ENCODE assay signal across 14 cellular contexts in the genomic region with DNA sequence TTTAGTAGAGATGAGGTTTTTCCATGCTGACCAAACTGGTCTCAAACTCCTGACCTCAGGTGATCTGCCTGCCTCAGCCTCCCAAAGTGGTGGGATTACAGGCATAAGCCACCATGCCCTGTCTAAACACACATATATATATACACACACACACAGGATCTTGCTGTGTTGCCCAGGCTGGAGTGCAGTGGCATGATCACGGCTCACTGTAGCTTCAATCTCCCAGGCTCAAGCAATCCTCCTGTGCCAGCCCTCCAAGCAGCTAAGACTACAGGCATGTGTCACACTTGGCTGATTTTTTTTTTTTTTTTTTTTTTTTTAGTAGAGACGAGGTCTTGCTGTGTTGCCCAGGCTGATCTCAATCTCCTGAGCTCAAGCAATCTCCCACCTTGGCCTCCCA. TPM values are rescaled to one million over a fixed set of nuclear protein-coding genes. Genes with fewer than 3 reads are reported as not detected.
DNase-seq lines count a peak whose midpoint lies in the region; ATAC-seq, FAIRE-seq and TF ChIP-seq lines count a peak whose summit lies in the region.
"Not testable (repeated sequence)": the region's sequence is repeated elsewhere in the genome, so short reads cannot be mapped to it uniquely, and the experiment has no call there.
"Had no signal": no experiment of that assay in that cellular context is flagged by ENCODE, and none has a peak within 500 bp of the region (broad histone marks: within the 10 kb centered on the region; RNA-seq: fewer than 3 reads in every experiment).

No MANE protein-coding gene starts in this region.

- FAIRE-seq in H1 (lab: Jason Lieb, UNC); HepG2 (lab: Jason Lieb, UNC): not testable (repeated sequence)

- 0 out of 2 replicates have a peak overlapping the region, but pooled peaks have one; percentile 81 for H2BK20ac ChIP-seq in H1 (ENCODE audit: low read length)

- H2BK5ac ChIP-seq in H1 (ENCODE audit: low read depth, low read length) = not testable (repeated sequence)

- not testable (repeated sequence) for H3K4me2 ChIP-seq in H1 (ENCODE audit: insufficient read depth in 1 of 2, low read depth in 2 of 2, low read length in 2 of 2); HepG2 (ENCODE audit: low read depth, low read length)

- not testable (repeated sequence) for H3K36me3 ChIP-seq in H1 (ENCODE audit: control insufficient read depth in 2 of 4, insufficient read depth in 4 of 4, low read length in 3 of 4); heart right ventricle; right atrium auricular region; HepG2 (replicated peaks in 1 of 2; ENCODE audit: control insufficient read depth in 1 of 2, insufficient read depth in 2 of 2, low read length in 2 of 2); gastrocnemius medialis

- not testable (repeated sequence) for TF ChIP-seq EP300 in H1 (IDR thresholded peaks at IDR 0.05; ENCODE audit: borderline replicate concordance in 1 of 2, low read depth in 2 of 2, low read length in 2 of 2); HepG2 (IDR thresholded peaks at IDR 0.05; ENCODE audit: low read depth in 2 of 2, low read length in 2 of 2); HepG2 (CRISPR knock-in tag; IDR thresholded peaks at IDR 0.05; ENCODE audit: borderline replicate concordance)

- H3K4ac ChIP-seq in H1 (replicated peaks; ENCODE audit: insufficient read length, low read depth, low read length) = not testable (repeated sequence)

- H2BK15ac ChIP-seq in H1 (ENCODE audit: low read length) = peak overlapping the region; percentile 62; the same call in 1 of the 2 replicates

- H2BK120ac ChIP-seq in H1 (replicated peaks; ENCODE audit: low read depth, low read length) = not testable (repeated sequence)

- H4K5ac ChIP-seq in H1 (ENCODE audit: insufficient read length, low read depth, low read length) = not testable (repeated sequence)

- not testable (repeated sequence) for H4K91ac ChIP-seq in H1 (replicated peaks; ENCODE audit: insufficient read length, low read length)

- H3K9ac ChIP-seq in H1 (replicated peaks in 1 of 4; ENCODE audit: extremely low read depth in 1 of 4, low read depth in 3 of 4, low read length in 3 of 4); HepG2 (ENCODE audit: insufficient read depth, low read depth, low read length): not testable (repeated sequence)

- not testable (repeated sequence) for ATAC-seq in heart right ventricle, HepG2, gastrocnemius medialis

- intact Hi-C loops in heart right ventricle (cut with DNase I) = loop anchor here in 2 of 10 donors (5.0 to 10.0 kb wide), 2 partner anchors 45 to 47 kb away; no protein-coding TSS in a partner anchor
- intact Hi-C loops in HepG2 (cut with micrococcal nuclease; ENCODE audit: unreplicated experiment) = not testable (repeated sequence)
- intact Hi-C loops in gastrocnemius medialis (cut with DNase I; ENCODE audit: low total_unique reads) = loop anchor here (10.0 kb wide), 1 partner anchor 1195 kb away; the partner anchor contains the start of genes HSPBAP1 and SLC49A4

- not testable (repeated sequence) for H4K20me1 ChIP-seq in H1 (replicated peaks in 1 of 2; ENCODE audit: control insufficient read depth in 1 of 2, insufficient read depth in 2 of 2, low read length in 2 of 2); HepG2 (ENCODE audit: insufficient read depth, low read length)

- not testable (repeated sequence) for H3K18ac ChIP-seq in H1 (ENCODE audit: extremely low read depth, low read length)

- H3K79me1 ChIP-seq in H1 (ENCODE audit: low read depth, low read length) = not testable (repeated sequence)

- not testable (repeated sequence) for H3K79me2 ChIP-seq in H1 (ENCODE audit: control insufficient read depth in 1 of 2, insufficient read depth in 2 of 2, low read length in 2 of 2); HepG2 (ENCODE audit: insufficient read depth, low read length)

- not testable (repeated sequence) for H3K23ac ChIP-seq in H1 (ENCODE audit: insufficient read length)

- CTCF ChIA-PET in H1 (lab: Charles Lee; ENCODE audit: partially characterized antibody) = interaction anchor here (0.7 kb wide), 1 partner anchor 857 kb away, joined by 3 read pairs; no protein-coding TSS in a partner anchor
- CTCF ChIA-PET in HepG2 (lab: Yijun Ruan, JAX; ENCODE audit: low intra/inter-chr PET ratio, low total read pairs) = not testable (repeated sequence)

- H2AK5ac ChIP-seq in H1 (ENCODE audit: low read depth, low read length) = not testable (repeated sequence)

- H3K4me1 ChIP-seq in H1 (replicated peaks in 1 of 4; ENCODE audit: control insufficient read depth in 3 of 4, insufficient read depth in 4 of 4, low read length in 3 of 4); HepG2 (ENCODE audit: insufficient read depth, low read length): not testable (repeated sequence)
- H3K4me1 ChIP-seq in heart right ventricle (peaks cover 4 to 84% (median 35%) of the 10 kb centered on the region in 9 donors), right atrium auricular region (peaks cover 0 to 45% of the 10 kb centered on the region in 2 donors), gastrocnemius medialis (peaks cover 53 to 65% of the 10 kb centered on the region in 2 donors)

- peak overlapping the region; percentile 39; the same call in 1 of the 2 replicates for H2BK12ac ChIP-seq in H1 (ENCODE audit: low read depth, low read length)

- not testable (repeated sequence) for H2AFZ ChIP-seq in H1 (ENCODE audit: low read length); HepG2 (ENCODE audit: low read length)

- DNase-seq in H1 (ENCODE audit: low read depth in 1 of 2, low spot score in 2 of 2); heart right ventricle; right atrium auricular region (ENCODE audit: low spot score); HepG2 (ENCODE audit: low spot score): not testable (repeated sequence)
- peak in 1 of 2 donors; percentile 28 for DNase-seq in gastrocnemius medialis

- H3K27ac ChIP-seq in H1 (ENCODE audit: low read depth, low read length); HepG2 (ENCODE audit: extremely low read length, insufficient read depth, low read length): not testable (repeated sequence)
- H3K27ac ChIP-seq in heart right ventricle = peak overlapping the region in 7 of 10 donors; percentile 77 to 89 (median 87)
- peak overlapping the region; percentile 79 to 91 for H3K27ac ChIP-seq in right atrium auricular region
- peak overlapping the region; percentile 72 to 94 (median 79) for H3K27ac ChIP-seq in gastrocnemius medialis

- POLR2A ChIA-PET in H1 (lab: Charles Lee; ENCODE audit: partially characterized antibody); HepG2 (lab: Yijun Ruan, JAX): not testable (repeated sequence)

- not testable (repeated sequence) for H3K9me3 ChIP-seq in H1 (ENCODE audit: insufficient read depth in 2 of 2, low read depth in 1 of 2, low read length in 1 of 2); heart right ventricle; right atrium auricular region; HepG2 (ENCODE audit: low read length); gastrocnemius medialis

- not testable (repeated sequence) for H3K4me3 ChIP-seq in H1 (ENCODE audit: extremely low read depth in 1 of 4, insufficient read depth in 2 of 4, low read depth in 3 of 4, low read length in 4 of 4); heart right ventricle; right atrium auricular region; HepG2 (replicated peaks in 1 of 3; ENCODE audit: insufficient read depth in 1 of 3, low read depth in 2 of 3, low read length in 3 of 3); gastrocnemius medialis

- not testable (repeated sequence) for H3K14ac ChIP-seq in H1 (ENCODE audit: insufficient read length)

- WGBS in H1 (ENCODE audit: extremely low coverage in 1 of 2, insufficient coverage in 1 of 2, insufficient read length in 1 of 2, insufficient replicate concordance in 2 of 2, low coverage in 1 of 2, low lambda C conversion rate in 2 of 2, missing lambda C conversion rate in 1 of 2), 2 experiments = 90% methylated on average over 2 of the region's 2 CpGs; no CpG with 5 or more reads in 1 of the 2 experiments
- WGBS in heart right ventricle, 2 donors = 45 to 55% methylated on average over 2 of the region's 2 CpGs
- 34% methylated on average over 2 of the region's 2 CpGs for WGBS in HepG2 (ENCODE audit: low lambda C conversion rate)

- in situ Hi-C loops in HepG2 (cut with HindIII; ENCODE audit: extremely low pct_ligation_motif_present, low pct_unique_long_range_greater_than_20kb); gastrocnemius medialis (cut with MboI; ENCODE audit: low sequenced_read_pairs in 4 of 4): not testable (repeated sequence)

- H3K27me3 ChIP-seq in H1 (replicated peaks in 1 of 4; ENCODE audit: control insufficient read depth in 3 of 4, extremely low read depth in 1 of 4, insufficient read depth in 3 of 4, low read length in 3 of 4); heart right ventricle; right atrium auricular region; HepG2 (ENCODE audit: control insufficient read depth in 1 of 2, insufficient read depth in 2 of 2, low read length in 2 of 2); gastrocnemius medialis: not testable (repeated sequence)

- H3K23me2 ChIP-seq in H1 (ENCODE audit: low read depth, low read length) = not testable (repeated sequence)

- H3K56ac ChIP-seq in H1 (replicated peaks; ENCODE audit: insufficient read length, low read depth, low read length) = not testable (repeated sequence)

- TF ChIP-seq POLR2A in H1 (IDR thresholded peaks at IDR 0.05; ENCODE audit: control extremely low read depth in 1 of 2, low read depth in 2 of 2, low read length in 2 of 2); HepG2 (IDR thresholded peaks at IDR 0.05; ENCODE audit: insufficient read depth in 1 of 2, low read depth in 2 of 2, low read length in 2 of 2); gastrocnemius medialis (IDR thresholded peaks at IDR 0.05): not testable (repeated sequence)

- not testable (repeated sequence) for H4K8ac ChIP-seq in H1 (ENCODE audit: extremely low read depth, insufficient read depth, low read length)

- TF ChIP-seq RAD21 in H1 (IDR thresholded peaks at IDR 0.05 in 1 of 2, conservative IDR thresholded peaks at IDR 0.05 in 1 of 2; ENCODE audit: low read depth in 2 of 2, low read length in 2 of 2); HepG2 (CRISPR knock-in tag; IDR thresholded peaks at IDR 0.05): not testable (repeated sequence)

- TF ChIP-seq CTCF in H1 (IDR thresholded peaks at IDR 0.05; ENCODE audit: control extremely low read depth in 1 of 3, insufficient read depth in 1 of 3, low read depth in 1 of 3, low read length in 3 of 3); heart right ventricle (IDR thresholded peaks at IDR 0.05); right atrium auricular region (IDR thresholded peaks at IDR 0.05); HepG2 (CRISPR knock-in tag; IDR thresholded peaks at IDR 0.05); gastrocnemius medialis (IDR thresholded peaks at IDR 0.05 in 4 of 5, conservative IDR thresholded peaks at IDR 0.05 in 1 of 5): not testable (repeated sequence)

- not testable (repeated sequence) for BruUV-seq in HepG2 (replicated peaks; lab: Mats Ljungman, UMichigan)

RNA-seq across cellular contexts. Expression of gene FBXO40, which starts 6.7 kb away (rescaled TPM):
- total RNA-seq in H1 (2021; fragmentation: NEBNext Ultra II Directional; extraction: Animal tissue kit (Norgen Biotek cat#: 25700)) = 0.06 TPM in 1 of 2 replicates, not detected in the other
- polyA plus RNA-seq in H1 (2011; rRNA removed) (0.03 and 0.05 TPM in 2 replicates), heart right ventricle (10 to 100 TPM in 1 of 2 donors, 1 to 10 TPM in 1; 2.9 to 38.1 TPM), HepG2 (2011; rRNA removed) (not detected in 2 replicates)
- polyA plus RNA-seq in H1 (2011; cell fraction: cytosol; rRNA removed) = 0.04 TPM
- polyA plus RNA-seq in H1 (2011; cell fraction: nucleus; rRNA removed) = 0.07 TPM
- 0.03 to 0.05 TPM (median 0.05 TPM) in 3 of 4 replicates, not detected in the other for polyA plus RNA-seq in H1 (2012, experiment 1 of 2)
- polyA plus RNA-seq in H1 (2012, experiment 2 of 2) = not detected
- 0.02 TPM for polyA plus RNA-seq in H1 (2013, experiment 1 of 2)
- 0.04 TPM for polyA plus RNA-seq in H1 (2013, experiment 2 of 2)
- 0.22 and 0.25 TPM in 2 replicates for polyA minus RNA-seq in H1 (2011; rRNA and poly(A)+ RNA removed)
- polyA minus RNA-seq in H1 (2011; cell fraction: cytosol; rRNA and poly(A)+ RNA removed) = not detected
- polyA minus RNA-seq in H1 (2011; cell fraction: nucleus; rRNA and poly(A)+ RNA removed) = not detected
- total RNA-seq in heart right ventricle (100 to 1,000 TPM in 9 of 10 donors, 10 to 100 TPM in 1; 99.3 to 279 (median 220) TPM), right atrium auricular region (100 to 1,000 TPM in 1 of 2 donors, 10 to 100 TPM in 1; 81.6 to 187 TPM), HepG2 (2016; rRNA removed; fragmentation: Illumina TruSeq; extraction: Trizol) (not detected in 2 replicates), gastrocnemius medialis (10 to 100 TPM in 3 of 4 donors, 1 to 10 TPM in 1; 7.2 to 40.8 (median 28.7) TPM)
- total RNA-seq in HepG2 (2016; cell fraction: cytosol; rRNA removed; fragmentation: Illumina TruSeq; extraction: Trizol; ENCODE audit: low read depth) = not detected in 2 replicates
- total RNA-seq in HepG2 (2016; cell fraction: insoluble cytoplasmic fraction; rRNA removed; fragmentation: Illumina TruSeq; extraction: Trizol) = not detected in 2 replicates
- total RNA-seq in HepG2 (2016; cell fraction: membrane; rRNA removed; fragmentation: Illumina TruSeq; extraction: Trizol) = not detected in 2 replicates
- not detected in 2 replicates for total RNA-seq in HepG2 (2016; cell fraction: nucleus; rRNA removed; fragmentation: Illumina TruSeq; extraction: Trizol)
- not detected in 2 replicates for polyA plus RNA-seq in HepG2 (2011; cell fraction: cytosol; rRNA removed)
- not detected in 2 replicates for polyA plus RNA-seq in HepG2 (2011; cell fraction: nucleus; rRNA removed)
- not detected in 2 replicates for polyA plus RNA-seq in HepG2 (2012)
- not detected in 2 replicates for polyA plus RNA-seq in HepG2 (2016; cell fraction: cytosol; fragmentation: Illumina TruSeq; extraction: Trizol; ENCODE audit: low read depth)
- polyA plus RNA-seq in HepG2 (2016; cell fraction: insoluble cytoplasmic fraction; fragmentation: Illumina TruSeq; extraction: Trizol; ENCODE audit: low read depth) = not detected in 2 replicates
- polyA plus RNA-seq in HepG2 (2016; cell fraction: membrane; fragmentation: Illumina TruSeq; extraction: Trizol; ENCODE audit: low read depth) = not detected in 2 replicates
- polyA plus RNA-seq in HepG2 (2016; cell fraction: nucleus; fragmentation: Illumina TruSeq; extraction: Trizol; ENCODE audit: insufficient read depth, low read depth) = not detected in 2 replicates
- polyA minus RNA-seq in HepG2 (2011; rRNA and poly(A)+ RNA removed; ENCODE audit: low replicate concordance) = not detected in 2 replicates
- not detected in 2 replicates for polyA minus RNA-seq in HepG2 (2011; cell fraction: cytosol; rRNA and poly(A)+ RNA removed)
- polyA minus RNA-seq in HepG2 (2011; cell fraction: nucleus; rRNA and poly(A)+ RNA removed) = not detected in 2 replicates
- total RNA-seq: A673; CD4-positive, alpha-beta memory T cell; CD4-positive, CD25-positive, alpha-beta regulatory T cell; CD8-positive, alpha-beta memory T cell; Daoy; G401; GM12878 had no signal
- polyA plus RNA-seq: AG04450; CD14-positive monocyte; CD8-positive, alpha-beta memory T cell had no signal

RNA-seq across cellular contexts. Expression of gene ARGFX, which starts 32.2 kb away (rescaled TPM):
- total RNA-seq in H1 (2021; fragmentation: NEBNext Ultra II Directional; extraction: Animal tissue kit (Norgen Biotek cat#: 25700)) = not detected in 2 replicates
- polyA plus RNA-seq in H1 (2011; rRNA removed) (not detected in 2 replicates), heart right ventricle (not detected), HepG2 (2011; rRNA removed) (not detected in 2 replicates)
- not detected for polyA plus RNA-seq in H1 (2011; cell fraction: cytosol; rRNA removed)
- polyA plus RNA-seq in H1 (2011; cell fraction: nucleus; rRNA removed) = not detected
- not detected in 4 replicates for polyA plus RNA-seq in H1 (2012, experiment 1 of 2)
- polyA plus RNA-seq in H1 (2012, experiment 2 of 2) = not detected
- not detected for polyA plus RNA-seq in H1 (2013, experiment 1 of 2)
- not detected for polyA plus RNA-seq in H1 (2013, experiment 2 of 2)
- 0.25 TPM in 1 of 2 replicates, not detected in the other for polyA minus RNA-seq in H1 (2011; rRNA and poly(A)+ RNA removed)
- polyA minus RNA-seq in H1 (2011; cell fraction: cytosol; rRNA and poly(A)+ RNA removed) = not detected
- polyA minus RNA-seq in H1 (2011; cell fraction: nucleus; rRNA and poly(A)+ RNA removed) = not detected
- total RNA-seq in heart right ventricle (not detected), right atrium auricular region (not detected), HepG2 (2016; rRNA removed; fragmentation: Illumina TruSeq; extraction: Trizol) (not detected in 2 replicates), gastrocnemius medialis (not detected)
- total RNA-seq in HepG2 (2016; cell fraction: cytosol; rRNA removed; fragmentation: Illumina TruSeq; extraction: Trizol; ENCODE audit: low read depth) = not detected in 2 replicates
- not detected in 2 replicates for total RNA-seq in HepG2 (2016; cell fraction: insoluble cytoplasmic fraction; rRNA removed; fragmentation: Illumina TruSeq; extraction: Trizol)
- total RNA-seq in HepG2 (2016; cell fraction: membrane; rRNA removed; fragmentation: Illumina TruSeq; extraction: Trizol) = not detected in 2 replicates
- total RNA-seq in HepG2 (2016; cell fraction: nucleus; rRNA removed; fragmentation: Illumina TruSeq; extraction: Trizol) = not detected in 2 replicates
- not detected in 2 replicates for polyA plus RNA-seq in HepG2 (2011; cell fraction: cytosol; rRNA removed)
- polyA plus RNA-seq in HepG2 (2011; cell fraction: nucleus; rRNA removed) = not detected in 2 replicates
- polyA plus RNA-seq in HepG2 (2012) = not detected in 2 replicates
- polyA plus RNA-seq in HepG2 (2016; cell fraction: cytosol; fragmentation: Illumina TruSeq; extraction: Trizol; ENCODE audit: low read depth) = not detected in 2 replicates
- not detected in 2 replicates for polyA plus RNA-seq in HepG2 (2016; cell fraction: insoluble cytoplasmic fraction; fragmentation: Illumina TruSeq; extraction: Trizol; ENCODE audit: low read depth)
- not detected in 2 replicates for polyA plus RNA-seq in HepG2 (2016; cell fraction: membrane; fragmentation: Illumina TruSeq; extraction: Trizol; ENCODE audit: low read depth)
- polyA plus RNA-seq in HepG2 (2016; cell fraction: nucleus; fragmentation: Illumina TruSeq; extraction: Trizol; ENCODE audit: insufficient read depth, low read depth) = not detected in 2 replicates
- not detected in 2 replicates for polyA minus RNA-seq in HepG2 (2011; rRNA and poly(A)+ RNA removed; ENCODE audit: low replicate concordance)
- polyA minus RNA-seq in HepG2 (2011; cell fraction: cytosol; rRNA and poly(A)+ RNA removed) = not detected in 2 replicates
- polyA minus RNA-seq in HepG2 (2011; cell fraction: nucleus; rRNA and poly(A)+ RNA removed) = not detected in 2 replicates
- total RNA-seq: A673; CD4-positive, alpha-beta memory T cell; CD4-positive, CD25-positive, alpha-beta regulatory T cell; CD8-positive, alpha-beta memory T cell; Daoy; G401; GM12878 had no signal
- polyA plus RNA-seq: AG04450; CD14-positive monocyte; CD4-positive, alpha-beta memory T cell; CD4-positive, CD25-positive, alpha-beta regulatory T cell; CD8-positive, alpha-beta memory T cell; GM12878 had no signal

RNA-seq across cellular contexts. Expression of gene POLQ, which starts 54.1 kb away (rescaled TPM):
- 15.3 and 16.1 TPM in 2 replicates for total RNA-seq in H1 (2021; fragmentation: NEBNext Ultra II Directional; extraction: Animal tissue kit (Norgen Biotek cat#: 25700))
- polyA plus RNA-seq in H1 (2011; rRNA removed) = 2.5 and 3.6 TPM in 2 replicates
- 5.1 TPM for polyA plus RNA-seq in H1 (2011; cell fraction: cytosol; rRNA removed)
- polyA plus RNA-seq in H1 (2011; cell fraction: nucleus; rRNA removed) = 5.7 TPM
- polyA plus RNA-seq in H1 (2012, experiment 1 of 2) = 7.4 to 11.7 TPM (median 9.7 TPM) in 4 replicates
- polyA plus RNA-seq in H1 (2012, experiment 2 of 2) = 0.29 TPM
- 6.4 TPM for polyA plus RNA-seq in H1 (2013, experiment 1 of 2)
- 5.6 TPM for polyA plus RNA-seq in H1 (2013, experiment 2 of 2)
- polyA minus RNA-seq in H1 (2011; rRNA and poly(A)+ RNA removed) = 15.4 and 20.9 TPM in 2 replicates
- polyA minus RNA-seq in H1 (2011; cell fraction: cytosol; rRNA and poly(A)+ RNA removed) = 17.8 TPM
- 39.4 TPM for polyA minus RNA-seq in H1 (2011; cell fraction: nucleus; rRNA and poly(A)+ RNA removed)
- total RNA-seq in heart right ventricle = under 1 TPM; 0.25 to 0.93 (median 0.46) TPM
- polyA plus RNA-seq in heart right ventricle = under 1 TPM; 0.10 to 0.22 TPM
- total RNA-seq in right atrium auricular region = under 1 TPM; 0.28 to 0.41 TPM
- 16.0 and 18.6 TPM in 2 replicates for total RNA-seq in HepG2 (2016; rRNA removed; fragmentation: Illumina TruSeq; extraction: Trizol)
- 7.9 and 9.3 TPM in 2 replicates for total RNA-seq in HepG2 (2016; cell fraction: cytosol; rRNA removed; fragmentation: Illumina TruSeq; extraction: Trizol; ENCODE audit: low read depth)
- 15.2 and 17.0 TPM in 2 replicates for total RNA-seq in HepG2 (2016; cell fraction: insoluble cytoplasmic fraction; rRNA removed; fragmentation: Illumina TruSeq; extraction: Trizol)
- 8.4 TPM in 2 replicates for total RNA-seq in HepG2 (2016; cell fraction: membrane; rRNA removed; fragmentation: Illumina TruSeq; extraction: Trizol)
- total RNA-seq in HepG2 (2016; cell fraction: nucleus; rRNA removed; fragmentation: Illumina TruSeq; extraction: Trizol) = 35.4 and 39.0 TPM in 2 replicates
- polyA plus RNA-seq in HepG2 (2011; rRNA removed) = 1.6 and 2.5 TPM in 2 replicates
- polyA plus RNA-seq in HepG2 (2011; cell fraction: cytosol; rRNA removed) = 0.64 and 0.68 TPM in 2 replicates
- 4.0 TPM in 2 replicates for polyA plus RNA-seq in HepG2 (2011; cell fraction: nucleus; rRNA removed)
- polyA plus RNA-seq in HepG2 (2012) = 1.2 and 3.3 TPM in 2 replicates
- 0.26 and 0.33 TPM in 2 replicates for polyA plus RNA-seq in HepG2 (2016; cell fraction: cytosol; fragmentation: Illumina TruSeq; extraction: Trizol; ENCODE audit: low read depth)
- polyA plus RNA-seq in HepG2 (2016; cell fraction: insoluble cytoplasmic fraction; fragmentation: Illumina TruSeq; extraction: Trizol; ENCODE audit: low read depth) = 6.7 and 8.3 TPM in 2 replicates
- 0.59 and 0.71 TPM in 2 replicates for polyA plus RNA-seq in HepG2 (2016; cell fraction: membrane; fragmentation: Illumina TruSeq; extraction: Trizol; ENCODE audit: low read depth)
- polyA plus RNA-seq in HepG2 (2016; cell fraction: nucleus; fragmentation: Illumina TruSeq; extraction: Trizol; ENCODE audit: insufficient read depth, low read depth) = 42.1 and 43.8 TPM in 2 replicates
- polyA minus RNA-seq in HepG2 (2011; rRNA and poly(A)+ RNA removed; ENCODE audit: low replicate concordance) = 2.2 and 12.9 TPM in 2 replicates
- polyA minus RNA-seq in HepG2 (2011; cell fraction: cytosol; rRNA and poly(A)+ RNA removed) = 1.4 and 2.6 TPM in 2 replicates
- polyA minus RNA-seq in HepG2 (2011; cell fraction: nucleus; rRNA and poly(A)+ RNA removed) = 17.8 and 27.3 TPM in 2 replicates
- total RNA-seq in gastrocnemius medialis = under 1 TPM in 3 of 4 donors, not detected in 1; 0.07 to 0.24 (median 0.18) TPM
